In the genomic region with DNA sequence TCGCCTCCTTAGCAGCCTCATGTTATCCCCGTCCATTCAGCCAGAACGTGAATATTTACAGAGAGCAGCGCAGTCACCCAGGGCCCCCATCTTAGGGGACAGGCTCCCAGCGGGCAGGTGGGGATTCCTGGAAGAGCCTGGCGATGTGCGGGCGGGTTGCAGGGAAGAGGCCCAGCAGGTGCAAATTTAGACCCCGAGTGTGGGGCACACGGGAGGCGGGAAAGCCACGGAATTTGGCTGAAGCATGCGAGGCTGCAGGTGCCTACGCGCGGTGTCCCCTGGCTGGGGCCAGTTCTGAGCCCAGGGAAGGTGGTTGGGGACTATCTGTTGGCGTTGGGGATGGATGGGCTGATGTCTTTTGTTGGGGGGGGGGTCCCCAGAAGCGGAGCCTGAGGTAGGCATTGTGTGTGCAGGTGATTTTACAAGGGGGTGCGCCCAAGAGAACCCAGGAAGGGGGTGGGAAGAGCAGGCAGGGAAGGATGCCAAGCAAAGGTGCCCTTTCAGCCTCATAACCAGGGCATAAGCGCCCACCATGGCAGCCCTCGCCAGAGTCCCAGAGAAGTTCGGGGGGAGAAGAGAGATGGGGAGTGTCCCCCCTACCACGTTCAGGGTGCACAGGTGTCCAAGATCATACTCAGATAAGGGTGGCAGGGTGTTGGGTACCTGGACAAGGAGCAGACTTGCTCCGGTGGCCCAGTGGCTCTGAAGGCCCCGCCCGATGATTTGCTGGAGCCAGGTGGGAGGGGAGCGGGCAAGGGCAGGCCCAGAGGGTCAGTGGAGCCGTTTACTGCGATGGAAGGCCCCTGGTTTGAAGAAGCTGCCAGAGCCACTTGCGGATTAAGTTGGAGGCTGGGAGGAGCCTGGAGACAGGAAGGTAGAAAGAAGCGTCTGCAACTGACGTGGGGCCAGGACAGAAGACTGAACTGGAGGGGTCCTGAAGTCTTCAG, we compare ENCODE assay signal across 7 cellular contexts. TPM values are rescaled to one million over a fixed set of nuclear protein-coding genes. Genes with fewer than 3 reads are reported as not detected.
DNase-seq lines count a peak whose midpoint lies in the region; ATAC-seq, FAIRE-seq and TF ChIP-seq lines count a peak whose summit lies in the region.

No MANE protein-coding gene starts in this region.

- POLR2A ChIA-PET in activated CD8-positive, alpha-beta T cell treated with anti-CD3 and anti-CD28 coated beads, Interleukin-2, amount 10 ng/mL, durations not matched to agents 7 days and 5 days (lab: Charles Lee), result no interaction called here

- no peak for ATAC-seq in activated CD8-positive, alpha-beta T cell treated with anti-CD3 and anti-CD28 coated beads, Interleukin-2, amount 10 ng/mL, durations not matched to agents 7 days and 5 days
- no peak for ATAC-seq in stimulated activated naive B cell treated with anti-CD40 and anti-IgM and Interleukin-4, amounts not matched to agents 10 μg/mL and 1 μg/mL and 100 μg/mL, for 72 hours (replicated peaks)
- ATAC-seq in HG03135 (IDR thresholded peaks at IDR 0.05; ENCODE audit: unreplicated experiment) (no peak), GM21723 (IDR thresholded peaks at IDR 0.05; ENCODE audit: unreplicated experiment) (no peak)

- peak overlapping the region; percentile 79 for H3K4me3 Mint-ChIP-seq in activated CD8-positive, alpha-beta T cell treated with anti-CD3 and anti-CD28 coated beads, Interleukin-2, amount 10 ng/mL, durations not matched to agents 7 days and 5 days
- H3K4me3 Mint-ChIP-seq in stimulated activated naive B cell treated with anti-CD40 and anti-IgM and Interleukin-4, amounts not matched to agents 10 μg/mL and 1 μg/mL and 100 μg/mL, for 72 hours, result peak overlapping the region; percentile 85 to 90

- peak overlapping the region; percentile 96 for H3K27ac Mint-ChIP-seq in activated CD8-positive, alpha-beta T cell treated with anti-CD3 and anti-CD28 coated beads, Interleukin-2, amount 10 ng/mL, durations not matched to agents 7 days and 5 days
- peak overlapping the region; percentile 98 for H3K27ac Mint-ChIP-seq in stimulated activated naive B cell treated with anti-CD40 and anti-IgM and Interleukin-4, amounts not matched to agents 10 μg/mL and 1 μg/mL and 100 μg/mL, for 72 hours

- CTCF ChIA-PET in activated CD8-positive, alpha-beta T cell treated with anti-CD3 and anti-CD28 coated beads, Interleukin-2, amount 10 ng/mL, durations not matched to agents 7 days and 5 days (lab: Charles Lee), result interaction anchor here (2.6 kb wide), 1 partner anchor 13 kb away, joined by 32 read pairs; the partner anchor contains the start of gene MADCAM1

- no peaks in the 10 kb centered on the region for H3K27me3 Mint-ChIP-seq in activated CD8-positive, alpha-beta T cell treated with anti-CD3 and anti-CD28 coated beads, Interleukin-2, amount 10 ng/mL, durations not matched to agents 7 days and 5 days (ENCODE audit: low read depth)
- H3K27me3 Mint-ChIP-seq in stimulated activated naive B cell treated with anti-CD40 and anti-IgM and Interleukin-4, amounts not matched to agents 10 μg/mL and 1 μg/mL and 100 μg/mL, for 72 hours, result no peaks in the 10 kb centered on the region

- H3K4me1 Mint-ChIP-seq in activated CD8-positive, alpha-beta T cell treated with anti-CD3 and anti-CD28 coated beads, Interleukin-2, amount 10 ng/mL, durations not matched to agents 7 days and 5 days (ENCODE audit: low read depth), result peaks cover 56% of the 10 kb centered on the region
- H3K4me1 Mint-ChIP-seq in stimulated activated naive B cell treated with anti-CD40 and anti-IgM and Interleukin-4, amounts not matched to agents 10 μg/mL and 1 μg/mL and 100 μg/mL, for 72 hours, result peaks cover 36 to 46% of the 10 kb centered on the region in 2 donors

- TF ChIP-seq CTCF in HL-60 (IDR thresholded peaks at IDR 0.05; ENCODE audit: insufficient read depth, low read length) (no peak), D721Med (IDR thresholded peaks at IDR 0.05; ENCODE audit: insufficient read depth, missing control alignments) (no peak)

- no peaks in the 10 kb centered on the region for H3K9me3 Mint-ChIP-seq in activated CD8-positive, alpha-beta T cell treated with anti-CD3 and anti-CD28 coated beads, Interleukin-2, amount 10 ng/mL, durations not matched to agents 7 days and 5 days (ENCODE audit: insufficient read depth)
- no peaks in the 10 kb centered on the region for H3K9me3 Mint-ChIP-seq in stimulated activated naive B cell treated with anti-CD40 and anti-IgM and Interleukin-4, amounts not matched to agents 10 μg/mL and 1 μg/mL and 100 μg/mL, for 72 hours

- peaks cover 13% of the 10 kb centered on the region for H3K36me3 Mint-ChIP-seq in activated CD8-positive, alpha-beta T cell treated with anti-CD3 and anti-CD28 coated beads, Interleukin-2, amount 10 ng/mL, durations not matched to agents 7 days and 5 days (ENCODE audit: low read depth)
- H3K36me3 Mint-ChIP-seq in stimulated activated naive B cell treated with anti-CD40 and anti-IgM and Interleukin-4, amounts not matched to agents 10 μg/mL and 1 μg/mL and 100 μg/mL, for 72 hours, result peaks cover 12 to 21% of the 10 kb centered on the region in 2 donors

- H3K27me3 ChIP-seq in HL-60 (ENCODE audit: insufficient read depth, poor library complexity, severe bottlenecking), result no peaks in the 10 kb centered on the region

- peaks cover 2% of the 10 kb centered on the region for H3K9me3 ChIP-seq in iPS-18c (ENCODE audit: control insufficient read depth, insufficient read depth, low read length)

- DNase-seq in HL-60 (ENCODE audit: low read depth in 1 of 2, low spot score in 1 of 2) (no peak), D721Med (ENCODE audit: insufficient read length, low spot score) (no peak)
- no peak for DNase-seq in activated CD8-positive, alpha-beta T cell treated with anti-CD3 and anti-CD28 coated beads, Interleukin-2, amount 10 ng/mL, durations not matched to agents 7 days and 5 days
- no peak for DNase-seq in stimulated activated naive B cell treated with anti-CD40 and anti-IgM and Interleukin-4, amounts not matched to agents 10 μg/mL and 1 μg/mL and 100 μg/mL, for 72 hours

- H3K4me3 ChIP-seq in HL-60 (replicated peaks; ENCODE audit: insufficient read depth, low read length), result peak overlapping the region; percentile 94
- peak overlapping the region; percentile 97 for H3K4me3 ChIP-seq in iPS-18c (ENCODE audit: insufficient read depth, low read depth, low read length)

- peak overlapping the region; percentile 98 for H3K27ac ChIP-seq in HL-60 (replicated peaks)

- no peak for FAIRE-seq in D721Med (lab: Jason Lieb, UNC)

RNA-seq across cellular contexts. Expression of gene TPGS1, which starts 1.2 kb away (rescaled TPM):
- 10 to 100 TPM; 20.1 to 20.7 TPM for total RNA-seq in activated CD8-positive, alpha-beta T cell treated with anti-CD3 and anti-CD28 coated beads, Interleukin-2, amount 10 ng/mL, durations not matched to agents 7 days and 5 days

RNA-seq across cellular contexts. Expression of gene MADCAM1, which starts 12.2 kb away (rescaled TPM):
- total RNA-seq in activated CD8-positive, alpha-beta T cell treated with anti-CD3 and anti-CD28 coated beads, Interleukin-2, amount 10 ng/mL, durations not matched to agents 7 days and 5 days, result under 1 TPM; 0.16 to 0.39 TPM

RNA-seq across cellular contexts. Expression of gene CDC34, which starts 23.1 kb away (rescaled TPM):
- total RNA-seq in activated CD8-positive, alpha-beta T cell treated with anti-CD3 and anti-CD28 coated beads, Interleukin-2, amount 10 ng/mL, durations not matched to agents 7 days and 5 days, result 10 to 100 TPM; 49.0 to 53.0 TPM

RNA-seq across cellular contexts. Expression of gene GZMM, which starts 35.4 kb away (rescaled TPM):
- total RNA-seq in activated CD8-positive, alpha-beta T cell treated with anti-CD3 and anti-CD28 coated beads, Interleukin-2, amount 10 ng/mL, durations not matched to agents 7 days and 5 days, result 10 to 100 TPM; 86.9 to 87.3 TPM

RNA-seq across cellular contexts. Expression of gene SHC2, which starts 47.6 kb away (rescaled TPM):
- not detected for total RNA-seq in activated CD8-positive, alpha-beta T cell treated with anti-CD3 and anti-CD28 coated beads, Interleukin-2, amount 10 ng/mL, durations not matched to agents 7 days and 5 days
